Comparison of ENCODE assay signal across 16 cellular contexts in the genomic region with DNA sequence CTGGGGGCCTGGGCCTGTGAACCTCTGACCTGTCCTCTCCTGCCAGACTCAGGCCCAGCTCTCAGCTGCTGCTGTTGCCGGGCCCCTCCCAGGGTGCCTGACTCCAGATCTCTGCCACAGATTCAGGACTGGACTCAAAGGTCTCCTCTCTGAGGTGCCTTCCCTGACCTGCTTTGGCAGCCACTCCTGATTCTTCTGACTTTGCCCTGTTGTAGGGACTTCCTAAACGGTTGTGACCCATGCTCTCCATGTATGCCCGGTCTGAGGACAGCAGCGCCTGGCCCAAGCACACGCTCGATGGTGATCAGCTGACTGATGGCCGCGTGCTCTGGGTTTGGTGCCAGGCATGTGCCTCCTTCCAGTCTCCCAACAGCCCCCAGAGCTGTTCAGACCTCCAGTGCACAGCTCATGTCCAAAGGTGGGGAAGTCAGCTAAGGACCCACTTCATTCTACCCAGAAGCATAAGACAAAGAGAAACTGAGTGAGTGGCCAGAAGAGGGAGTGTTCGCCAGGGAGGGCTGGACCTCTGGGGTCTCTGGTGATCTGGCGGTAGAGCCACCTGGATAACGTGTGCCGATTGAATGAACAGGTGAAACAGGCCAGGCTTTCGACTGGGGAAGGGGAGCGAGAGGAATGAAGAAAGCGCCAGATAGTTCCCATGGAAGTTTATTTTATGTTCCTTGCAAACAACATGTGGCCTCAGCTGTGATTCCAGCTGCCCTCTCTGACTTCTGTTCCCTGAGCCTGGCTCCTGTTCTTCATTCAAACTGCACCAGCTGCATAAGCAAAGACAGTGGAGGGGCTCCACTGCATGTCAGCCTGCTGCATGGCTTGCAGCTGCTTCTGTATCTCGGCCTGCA. TPM values are rescaled to one million over a fixed set of nuclear protein-coding genes. Genes with fewer than 3 reads are reported as not detected.
DNase-seq lines count a peak whose midpoint lies in the region; TF ChIP-seq lines count a peak whose summit lies in the region.
"Had no signal": no experiment of that assay in that cellular context is flagged by ENCODE, and none has a peak within 500 bp of the region (broad histone marks: within the 10 kb centered on the region; RNA-seq: fewer than 3 reads in every experiment).

No MANE protein-coding gene starts in this region.

- H3K4me1 ChIP-seq in SJCRH30: peaks cover 11% of the 10 kb centered on the region

- peaks cover 8% of the 10 kb centered on the region for H3K27me3 ChIP-seq in SJCRH30

- DNase-seq in AG20443 (ENCODE audit: low spot score) (peak; percentile 8), SJCRH30 (peak; percentile 46 to 53), iPS-NIHi11 (ENCODE audit: low spot score) (peak; percentile 35), neural crest cell (ENCODE audit: low read depth, low spot score) (no peak), NCI-H774 (lab: John Stamatoyannopoulos, UW) (no peak), medulla oblongata (ENCODE audit: extremely low spot score) (no peak), SIG-M5 (lab: John Stamatoyannopoulos, UW) (no peak)
- no peak for DNase-seq in stimulated activated CD4-positive, alpha-beta T cell treated with anti-CD3 and anti-CD28 coated beads, Interleukin-2, amount 100 ng/mL, for 24 hours
- DNase-seq: COR-L47, DMS153, KG1, NCI-H1092, NCI-H1694, NCI-H446, SHP77 treated with DMSO at 0.1 percent for 48 hours had no signal

- peaks cover 17% of the 10 kb centered on the region for H3K27me3 Mint-ChIP-seq in neural crest cell (ENCODE audit: low read depth)

- no peak overlapping the region for H3K27ac ChIP-seq in SJCRH30

- no peak overlapping the region for H3K4me3 Mint-ChIP-seq in neural crest cell
- H3K4me3 Mint-ChIP-seq: CD14-positive monocyte had no signal

- H3K36me3 ChIP-seq in SJCRH30: no peaks in the 10 kb centered on the region

- TF ChIP-seq CTCF in neural crest cell (conservative IDR thresholded peaks at IDR 0.05): no peak

- no peaks in the 10 kb centered on the region for H3K9me3 Mint-ChIP-seq in neural crest cell

- no peak overlapping the region for H3K4me3 ChIP-seq in SJCRH30

- H3K36me3 Mint-ChIP-seq in neural crest cell (ENCODE audit: low read depth): no peaks in the 10 kb centered on the region
- H3K36me3 Mint-ChIP-seq: CD14-positive monocyte had no signal

- no peaks in the 10 kb centered on the region for H3K4me1 Mint-ChIP-seq in neural crest cell
- H3K4me1 Mint-ChIP-seq: CD14-positive monocyte had no signal

- H3K27ac Mint-ChIP-seq in neural crest cell (ENCODE audit: unreplicated experiment): peak overlapping the region; percentile 37

- H3K9me3 ChIP-seq in SJCRH30 (replicated peaks): no peaks in the 10 kb centered on the region

RNA-seq across cellular contexts. Expression of a gene that starts 8.1 kb away (rescaled TPM):
- total RNA-seq in SJCRH30 (2014; rRNA removed; shearing (Covaris generic)): 28.5 and 33.8 TPM in 2 replicates
- total RNA-seq in neural crest cell: 77.0 and 77.5 TPM in 2 replicates

RNA-seq across cellular contexts. Expression of a gene that starts 38.0 kb away (rescaled TPM):
- 47.8 and 49.4 TPM in 2 replicates for total RNA-seq in SJCRH30 (2014; rRNA removed; shearing (Covaris generic))
- total RNA-seq in neural crest cell: 44.1 and 49.8 TPM in 2 replicates

Comparison
In these comparisons a context has a peak if more than half of its experiments do, and no peak if none do; other contexts are left out.
1. DNase-seq: peak in AG20443 (single experiment), SJCRH30 (2 of 2) and iPS-NIHi11 (single experiment); none in neural crest cell (single experiment), NCI-H774 (single experiment), stimulated activated CD4-positive, alpha-beta T cell treated with anti-CD3 and anti-CD28 coated beads, Interleukin-2, amount 100 ng/mL, for 24 hours (0 of 2), medulla oblongata (single experiment) and SIG-M5 (single experiment).